ENCODE assay signal across 19 cellular contexts in the genomic region with DNA sequence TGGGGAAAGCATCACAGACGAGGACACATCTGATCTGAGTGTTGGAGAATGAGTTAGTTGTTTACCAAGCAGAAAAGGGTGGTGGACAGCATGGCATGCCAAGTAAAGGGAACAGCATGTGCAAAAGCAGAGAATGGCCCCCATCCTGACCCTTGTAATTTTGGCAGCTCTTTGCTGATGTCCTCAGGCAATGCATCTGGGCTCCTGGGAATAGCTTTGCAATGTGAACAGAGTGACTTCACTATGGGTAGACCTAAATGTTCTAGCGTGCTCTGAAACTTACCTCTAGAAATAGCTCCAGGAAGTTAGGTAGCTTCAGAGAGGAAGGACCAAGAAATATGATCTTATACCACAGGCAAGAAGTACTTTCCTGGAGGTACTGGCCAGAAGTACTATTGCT.
DNase-seq lines count a peak whose midpoint lies in the region; TF ChIP-seq lines count a peak whose summit lies in the region.
"Had no signal": no experiment of that assay in that cellular context is flagged by ENCODE, and none has a peak within 500 bp of the region (broad histone marks: within the 10 kb centered on the region; RNA-seq: fewer than 3 reads in every experiment).

No MANE protein-coding gene starts in this region.

- no peak overlapping the region for H3K4me3 ChIP-seq in mammary epithelial cell (replicated peaks in 1 of 3; ENCODE audit: insufficient read depth in 1 of 3, low read depth in 2 of 3, low read length in 3 of 3)
- H3K4me3 ChIP-seq in OCI-LY1 (ENCODE audit: low read depth, low read length, poor library complexity, severe bottlenecking), result no peak overlapping the region
- H3K4me3 ChIP-seq in left ventricle myocardium inferior, result no peak overlapping the region
- H3K4me3 ChIP-seq in stomach smooth muscle (ENCODE audit: low read length in 2 of 2), result no peak overlapping the region
- H3K4me3 ChIP-seq: adrenal gland, prostate gland, thyroid gland had no signal

- BruUV-seq in MCF 10A (replicated peaks; lab: Mats Ljungman, UMichigan) (no TSS peak), mammary epithelial cell (replicated peaks; lab: Mats Ljungman, UMichigan) (no TSS peak)

- H3K9ac ChIP-seq in mammary epithelial cell (ENCODE audit: insufficient read depth, low read length), result no peak overlapping the region
- H3K9ac ChIP-seq in OCI-LY1 (ENCODE audit: low read length), result no peak overlapping the region
- H3K9ac ChIP-seq in stomach smooth muscle (ENCODE audit: low read length in 2 of 2), result no peak overlapping the region

- POLR2A ChIA-PET in MCF 10A (lab: Yijun Ruan, JAX), result interaction anchor here (0.6 to 1.7 kb wide), 9 partner anchors 8 to 672 kb away, joined by 3 to 12 read pairs (median 3); partner anchors contain the start of gene BCL6

- H3K9me3 ChIP-seq in mammary epithelial cell (replicated peaks; ENCODE audit: insufficient read depth, low read length) (no peaks in the 10 kb centered on the region), OCI-LY1 (ENCODE audit: low read length) (no peaks in the 10 kb centered on the region), left ventricle myocardium inferior (replicated peaks) (peaks cover 14% of the 10 kb centered on the region), stomach smooth muscle (ENCODE audit: control insufficient read depth in 2 of 2, low read length in 2 of 2) (no peaks in the 10 kb centered on the region)
- H3K9me3 ChIP-seq: adrenal gland, prostate gland, thyroid gland had no signal

- H3K4me2 ChIP-seq in mammary epithelial cell (ENCODE audit: insufficient read depth, low read depth, low read length) (no peak overlapping the region), OCI-LY1 (ENCODE audit: low read length) (peak overlapping the region; percentile 31; the same call in 1 of the 2 replicates)

- H3K27ac Mint-ChIP-seq in MCF 10A (ENCODE audit: low read depth, unreplicated experiment), result peak overlapping the region; percentile 66
- H3K27ac Mint-ChIP-seq: activated CD4-positive, alpha-beta T cell treated with anti-CD3 and anti-CD28 coated beads, Interleukin-2, amount 10 ng/mL, durations not matched to agents 24 days and 14 days had no signal

- TF ChIP-seq CTCF in MCF 10A (IDR thresholded peaks at IDR 0.05; ENCODE audit: unreplicated experiment) (no peak), mammary epithelial cell (conservative IDR thresholded peaks at IDR 0.05 in 1 of 2, IDR thresholded peaks at IDR 0.05 in 1 of 2; ENCODE audit: extremely low read depth in 1 of 2, insufficient read depth in 1 of 2, low read depth in 1 of 2, low read length in 2 of 2) (no peak), OCI-LY1 (IDR thresholded peaks at IDR 0.05; ENCODE audit: low read length) (no peak), left ventricle myocardium inferior (IDR thresholded peaks at IDR 0.05; ENCODE audit: borderline replicate concordance) (no peak)

- DNase-seq in MCF 10A (ENCODE audit: unreplicated experiment) (peak; percentile 88), mammary epithelial cell (no peak), left ventricle myocardium inferior (no peak), glomerular visceral epithelial cell (ENCODE audit: extremely low spot score) (no peak), H4 (ENCODE audit: low spot score) (no peak), T-helper 1 cell (no peak)
- DNase-seq: activated CD4-positive, alpha-beta T cell treated with anti-CD3 and anti-CD28 coated beads, Interleukin-2, amount 10 ng/mL, durations not matched to agents 24 days and 14 days; activated T-cell treated with anti-CD3 and anti-CD28 coated beads, Interleukin-2, amount 50 U/mL, for 4 hours; adrenal gland; hippocampal formation; Kasumi-1; NCI-H82; SHP77; stimulated activated CD4-positive, alpha-beta T cell treated with anti-CD3 and anti-CD28 coated beads, Interleukin-15, amount 100 ng/mL, for 24 hours; thyroid gland had no signal

- H3F3A ChIP-seq in OCI-LY1 (ENCODE audit: insufficient read depth, low read length), result no peaks in the 10 kb centered on the region

- H3K9me2 ChIP-seq in OCI-LY1 (ENCODE audit: low read depth, low read length), result no peaks in the 10 kb centered on the region

- no peaks in the 10 kb centered on the region for H3K9me3 Mint-ChIP-seq in MCF 10A (ENCODE audit: unreplicated experiment)
- H3K9me3 Mint-ChIP-seq: activated T-cell treated with anti-CD3 and anti-CD28 coated beads, Interleukin-2, amount 50 U/mL, for 4 hours had no signal

- peaks cover 24% of the 10 kb centered on the region for H3K4me1 Mint-ChIP-seq in MCF 10A (ENCODE audit: insufficient read depth, unreplicated experiment)

- H3K4me3 Mint-ChIP-seq in MCF 10A (ENCODE audit: unreplicated experiment), result no peak overlapping the region
- H3K4me3 Mint-ChIP-seq: activated CD4-positive, alpha-beta T cell treated with anti-CD3 and anti-CD28 coated beads, Interleukin-2, amount 10 ng/mL, durations not matched to agents 24 days and 14 days; activated T-cell treated with anti-CD3 and anti-CD28 coated beads, Interleukin-2, amount 50 U/mL, for 4 hours had no signal

- no peak overlapping the region for H2AFZ ChIP-seq in mammary epithelial cell (ENCODE audit: low read depth, low read length)
- no peak overlapping the region for H2AFZ ChIP-seq in OCI-LY1 (ENCODE audit: low read length)

- H3K27ac ChIP-seq in mammary epithelial cell (ENCODE audit: insufficient read depth, low read depth, low read length) (no peak overlapping the region), OCI-LY1 (ENCODE audit: low read depth, low read length, poor library complexity, severe bottlenecking) (peak overlapping the region; percentile 14), left ventricle myocardium inferior (replicated peaks) (peak overlapping the region; percentile 24), stomach smooth muscle (ENCODE audit: low read length) (peak overlapping the region; percentile 6)
- H3K27ac ChIP-seq: adrenal gland, epithelial cell of prostate, prostate gland, thyroid gland had no signal

- H3K27me3 Mint-ChIP-seq in MCF 10A (ENCODE audit: insufficient read depth, unreplicated experiment), result no peaks in the 10 kb centered on the region
- H3K27me3 Mint-ChIP-seq: activated CD4-positive, alpha-beta T cell treated with anti-CD3 and anti-CD28 coated beads, Interleukin-2, amount 10 ng/mL, durations not matched to agents 24 days and 14 days had no signal

- peaks cover 7% of the 10 kb centered on the region for H3K36me3 Mint-ChIP-seq in MCF 10A (ENCODE audit: insufficient read depth, unreplicated experiment)

- dilution Hi-C loops in mammary epithelial cell (cut with HindIII; ENCODE audit: low sequenced_read_pairs), result no loop called here

- H3K36me3 ChIP-seq in mammary epithelial cell (ENCODE audit: insufficient read depth, low read length) (no peaks in the 10 kb centered on the region), OCI-LY1 (ENCODE audit: insufficient read depth, low read length) (no peaks in the 10 kb centered on the region), left ventricle myocardium inferior (no peaks in the 10 kb centered on the region), stomach smooth muscle (ENCODE audit: control insufficient read depth in 2 of 2, insufficient read depth in 2 of 2, low read length in 2 of 2) (no peaks in the 10 kb centered on the region)
- H3K36me3 ChIP-seq: adrenal gland, prostate gland, thyroid gland had no signal

- in situ Hi-C loops in mammary epithelial cell (cut with MboI; ENCODE audit: low sequenced_read_pairs in 2 of 2), result no loop called here

- H3K27me3 ChIP-seq in mammary epithelial cell (ENCODE audit: insufficient read depth, low read length) (no peaks in the 10 kb centered on the region), OCI-LY1 (ENCODE audit: insufficient read depth, low read length) (no peaks in the 10 kb centered on the region), left ventricle myocardium inferior (ENCODE audit: low read depth) (no peaks in the 10 kb centered on the region), stomach smooth muscle (ENCODE audit: control insufficient read depth in 1 of 2, insufficient read depth in 2 of 2, low read length in 2 of 2) (no peaks in the 10 kb centered on the region)
- H3K27me3 ChIP-seq: adrenal gland, thyroid gland had no signal

- H4K20me1 ChIP-seq in mammary epithelial cell (ENCODE audit: insufficient read depth, low read length), result no peaks in the 10 kb centered on the region
- H4K20me1 ChIP-seq in OCI-LY1 (ENCODE audit: insufficient read depth, low read length), result no peaks in the 10 kb centered on the region

- H3K79me2 ChIP-seq in mammary epithelial cell (ENCODE audit: insufficient read depth, low read length) (peaks cover 3% of the 10 kb centered on the region), OCI-LY1 (ENCODE audit: insufficient read depth, low read length) (no peaks in the 10 kb centered on the region)

- H3K4me1 ChIP-seq in mammary epithelial cell (ENCODE audit: insufficient read depth, low read length) (peaks cover 12% of the 10 kb centered on the region), OCI-LY1 (ENCODE audit: insufficient read depth, low read length, severe bottlenecking) (peaks cover 41% of the 10 kb centered on the region), left ventricle myocardium inferior (peaks cover 28% of the 10 kb centered on the region), stomach smooth muscle (ENCODE audit: control insufficient read depth, insufficient read depth, low read length) (peaks cover 7% of the 10 kb centered on the region)

- 88% methylated on average over 2 of the region's 2 CpGs for WGBS in mammary epithelial cell (ENCODE audit: low coverage, missing lambda C conversion rate)

- CTCF ChIA-PET in MCF 10A (lab: Yijun Ruan, JAX) (interaction anchor here (1.3 kb wide), 1 partner anchor 670 kb away, joined by 3 read pairs; no protein-coding TSS in a partner anchor), mammary epithelial cell (lab: Charles Lee; ENCODE audit: low non-redundant PET) (no interaction called here)

- intact Hi-C loops in MCF 10A (cut with micrococcal nuclease), result no loop called here
- intact Hi-C loops in mammary epithelial cell (cut with micrococcal nuclease), result no loop called here
- intact Hi-C loops in left ventricle myocardium inferior (cut with micrococcal nuclease), result no loop called here
